Comparison of ENCODE assay signal across 2 cellular contexts in the genomic region with DNA sequence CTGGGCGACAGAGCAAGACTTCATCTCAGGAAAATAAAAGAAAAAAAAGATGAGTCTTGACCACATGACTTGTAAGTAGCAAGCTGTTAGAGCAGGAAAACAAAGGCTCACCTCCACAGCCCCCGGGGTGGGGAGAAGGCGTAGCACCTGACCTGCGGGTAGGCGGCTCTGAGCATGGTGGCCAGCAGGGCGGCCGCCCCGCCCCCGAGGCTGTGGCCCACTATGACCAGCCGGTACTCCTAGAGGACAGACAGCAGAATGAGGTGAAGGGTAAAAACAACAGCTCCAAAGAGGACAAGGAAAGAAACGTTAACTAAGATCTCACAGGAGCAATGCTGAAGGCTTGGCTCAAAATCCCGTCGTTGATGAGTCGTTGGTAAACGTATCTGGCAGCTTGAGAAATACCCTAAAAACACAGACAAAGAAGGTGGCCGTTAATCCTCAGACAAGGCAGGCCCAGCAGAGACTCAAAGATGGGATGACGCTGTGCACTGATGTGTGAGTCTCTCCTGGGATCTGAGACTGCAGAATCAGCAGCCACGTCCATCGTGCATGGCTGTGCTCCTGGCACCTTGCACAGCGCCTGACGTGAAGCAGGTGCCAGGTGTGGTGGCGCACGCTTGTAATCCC.
TF ChIP-seq lines count a peak whose summit lies in the region.

No MANE protein-coding gene starts in this region.

TF ChIP-seq in HEK293, 187 proteins besides CTCF, POLR2A, EP300 and RAD21:
- TF ChIP-seq ZEB2 (tag by site-specific recombination; IDR thresholded peaks at IDR 0.05) (no peak), ZNF830 (tag by site-specific recombination; IDR thresholded peaks at IDR 0.05; ENCODE audit: low read depth) (no peak), ZNF510 (tag by site-specific recombination; IDR thresholded peaks at IDR 0.05; ENCODE audit: insufficient replicate concordance) (no peak), ZFHX2 (tag by site-specific recombination; conservative IDR thresholded peaks at IDR 0.05) (0 out of 2 replicates have a peak, but pooled peaks have one; percentile 11), TCF7L2 (IDR thresholded peaks at IDR 0.05; ENCODE audit: borderline replicate concordance, low read depth, low read length) (no peak), ZFP41 (tag by site-specific recombination; IDR thresholded peaks at IDR 0.05; ENCODE audit: borderline replicate concordance) (no peak), WT1 (tag by site-specific recombination; IDR thresholded peaks at IDR 0.05) (no peak), ZNF596 (tag by site-specific recombination; IDR thresholded peaks at IDR 0.05) (no peak), ZNF549 (tag by site-specific recombination; IDR thresholded peaks at IDR 0.05) (no peak), ZNF48 (tag by site-specific recombination; IDR thresholded peaks at IDR 0.05) (no peak), ZBTB1 (tag by site-specific recombination; IDR thresholded peaks at IDR 0.05) (no peak), ZBTB20 (tag by site-specific recombination; IDR thresholded peaks at IDR 0.05) (no peak), EGR2 (tag by site-specific recombination; IDR thresholded peaks at IDR 0.05; ENCODE audit: low read depth) (peak; percentile 26; the same call in 1 of the 2 replicates), YY2 (tag by site-specific recombination; IDR thresholded peaks at IDR 0.05) (no peak)
TF ChIP-seq in HEK293: peak in this region for 2.

TF ChIP-seq in H1, 55 proteins besides CTCF, POLR2A, EP300 and RAD21:
- no peak for TF ChIP-seq CBX8 (IDR thresholded peaks at IDR 0.05; ENCODE audit: borderline replicate concordance, low read depth, low read length)
- no peak for TF ChIP-seq SRF (IDR thresholded peaks at IDR 0.05; ENCODE audit: low read depth, low read length)
- 0 out of 2 replicates have a peak, but pooled peaks have one; percentile 25 for TF ChIP-seq POLR2AphosphoS5 (IDR thresholded peaks at IDR 0.05; ENCODE audit: low read depth, low read length)
- TF ChIP-seq RNF2 (IDR thresholded peaks at IDR 0.05; ENCODE audit: borderline replicate concordance, low read depth, low read length, missing control alignments, poor library complexity, severe bottlenecking), result no peak
- TF ChIP-seq, protein P1, sequence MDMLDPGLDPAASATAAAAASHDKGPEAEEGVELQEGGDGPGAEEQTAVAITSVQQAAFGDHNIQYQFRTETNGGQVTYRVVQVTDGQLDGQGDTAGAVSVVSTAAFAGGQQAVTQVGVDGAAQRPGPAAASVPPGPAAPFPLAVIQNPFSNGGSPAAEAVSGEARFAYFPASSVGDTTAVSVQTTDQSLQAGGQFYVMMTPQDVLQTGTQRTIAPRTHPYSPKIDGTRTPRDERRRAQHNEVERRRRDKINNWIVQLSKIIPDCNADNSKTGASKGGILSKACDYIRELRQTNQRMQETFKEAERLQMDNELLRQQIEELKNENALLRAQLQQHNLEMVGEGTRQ (IDR thresholded peaks at IDR 0.05; ENCODE audit: low read length), result peak; percentile 60
- TF ChIP-seq BCL11A (IDR thresholded peaks at IDR 0.05; ENCODE audit: low read depth in 2 of 2, low read length in 2 of 2), result no peak
- no peak for TF ChIP-seq PHF8 (conservative IDR thresholded peaks at IDR 0.05; ENCODE audit: low read depth, low read length)
